Comparison of ENCODE assay signal across 8 cellular contexts in the genomic region with DNA sequence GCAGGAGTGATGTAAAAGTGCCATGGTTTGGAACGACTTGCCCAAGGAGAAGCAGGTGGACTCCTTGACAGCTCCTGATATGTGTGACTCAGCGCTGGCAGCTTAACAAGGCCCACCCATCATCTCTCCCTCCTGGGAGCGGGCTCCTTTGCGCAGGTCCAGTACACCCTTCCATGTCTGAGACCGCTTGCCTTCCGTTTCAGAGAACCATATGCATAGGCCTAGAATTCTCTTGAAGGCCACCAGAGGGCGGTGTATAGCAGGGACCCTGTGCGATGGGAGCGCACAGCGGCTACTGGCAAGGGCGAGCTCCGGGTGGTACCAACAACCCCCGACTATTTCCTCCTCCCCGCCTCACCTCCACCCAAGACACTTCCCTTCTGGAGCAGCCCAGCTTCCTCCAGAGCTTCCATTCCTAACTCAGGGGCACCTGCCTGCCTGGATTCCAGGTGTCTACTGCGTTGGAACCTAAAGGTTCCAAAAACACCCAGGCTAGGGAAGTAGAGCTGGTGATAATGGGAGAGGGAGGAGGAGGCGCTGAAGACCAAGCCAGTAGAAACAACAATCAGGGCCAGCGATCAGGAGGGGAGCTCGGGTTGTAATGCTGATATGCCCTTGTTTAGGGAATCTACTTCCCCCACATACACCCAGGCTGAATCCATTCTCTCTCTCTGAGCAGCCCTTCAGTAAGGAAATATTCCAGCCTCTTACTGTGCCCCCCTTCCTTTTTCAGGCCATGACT. TPM values are rescaled to one million over a fixed set of nuclear protein-coding genes. Genes with fewer than 3 reads are reported as not detected.
A peak's percentile ranks its signal among the peaks of the same experiment; 100 is the strongest.
DNase-seq lines count a peak whose midpoint lies in the region; ATAC-seq and TF ChIP-seq lines count a peak whose summit lies in the region.

No MANE protein-coding gene starts in this region.

- H3K4me1 Mint-ChIP-seq in activated B cell treated with CpG ODN at 0.5 μM for 24 hours, result peaks cover 42% of the 10 kb centered on the region
- H3K4me1 Mint-ChIP-seq in central memory CD8-positive, alpha-beta T cell, result peaks cover 36% of the 10 kb centered on the region

- POLR2A ChIA-PET in AG04449 (lab: Yijun Ruan, JAX) (interaction anchor here (0.5 to 2.5 kb wide), 4 partner anchors 23 to 323 kb away, joined by 3 to 13 read pairs (median 8); partner anchors contain the start of genes LMBR1L, TUBA1A and TUBA1B), activated B cell treated with CpG ODN at 0.5 μM for 24 hours (lab: Charles Lee) (interaction anchor here (0.8 to 5.0 kb wide), 9 partner anchors 9 to 147 kb away, joined by 3 to 44 read pairs (median 7); partner anchors contain the start of genes LMBR1L, RHEBL1, TUBA1A and TUBA1B)

- H3K9me3 Mint-ChIP-seq in activated B cell treated with CpG ODN at 0.5 μM for 24 hours, result no peaks in the 10 kb centered on the region
- H3K9me3 Mint-ChIP-seq in central memory CD8-positive, alpha-beta T cell, result no peaks in the 10 kb centered on the region

- ATAC-seq in GM18867 (IDR thresholded peaks at IDR 0.05; ENCODE audit: unreplicated experiment) (peak; percentile 88), HG03378 (IDR thresholded peaks at IDR 0.05; ENCODE audit: unreplicated experiment) (peak; percentile 72), activated B cell treated with CpG ODN at 0.5 μM for 24 hours (ENCODE audit: low read depth) (peak; percentile 93)
- peak; percentile 83 for ATAC-seq in central memory CD8-positive, alpha-beta T cell (replicated peaks; ENCODE audit: extremely low read depth, poor library complexity, severe bottlenecking)

- H3K27ac Mint-ChIP-seq in activated B cell treated with CpG ODN at 0.5 μM for 24 hours, result no peak overlapping the region
- no peak overlapping the region for H3K27ac Mint-ChIP-seq in central memory CD8-positive, alpha-beta T cell (ENCODE audit: low read depth)

- TF ChIP-seq CTCF in AG04449 (IDR thresholded peaks at IDR 0.05; ENCODE audit: insufficient read depth, low read length, missing control alignments) (peak; percentile 87), activated B cell treated with CpG ODN at 0.5 μM for 24 hours (IDR thresholded peaks at IDR 0.05) (peak; percentile 35)

- intact Hi-C loops in activated B cell treated with CpG ODN at 0.5 μM for 24 hours (cut with micrococcal nuclease), result loop anchor here (1.0 to 2.0 kb wide), 7 partner anchors 18 to 254 kb away; partner anchors contain the start of genes LMBR1L and TUBA1A

- CTCF ChIA-PET in AG04449 (lab: Yijun Ruan, JAX), result interaction anchor here (0.8 to 12.8 kb wide), 39 partner anchors 13 to 450 kb away, joined by 3 to 430 read pairs (median 5); partner anchors contain the start of genes DHH, LMBR1L, RHEBL1 and TUBA1B
- CTCF ChIA-PET in activated B cell treated with CpG ODN at 0.5 μM for 24 hours (lab: Charles Lee), result interaction anchor here (0.6 to 4.8 kb wide), 27 partner anchors 10 to 206 kb away, joined by 3 to 53 read pairs (median 6); partner anchors contain the start of genes DDN, FKBP11, LMBR1L and PRPH

- H3K36me3 Mint-ChIP-seq in activated B cell treated with CpG ODN at 0.5 μM for 24 hours (ENCODE audit: low read depth), result no peaks in the 10 kb centered on the region
- peaks cover 12% of the 10 kb centered on the region for H3K36me3 Mint-ChIP-seq in central memory CD8-positive, alpha-beta T cell (ENCODE audit: insufficient read depth)

- no peak overlapping the region for H3K4me3 ChIP-seq in AG04449 (ENCODE audit: low read depth, low read length)

- DNase-seq in AG04449 (ENCODE audit: low read depth, low spot score), result peak; percentile 41
- DNase-seq in NCI-H345 treated with DMSO at 0.1 percent for 48 hours (lab: John Stamatoyannopoulos, UW; ENCODE audit: unreplicated experiment), result peak; percentile 40
- DNase-seq in activated B cell treated with CpG ODN at 0.5 μM for 24 hours, result peak; percentile 53
- DNase-seq in central memory CD8-positive, alpha-beta T cell (ENCODE audit: low spot score in 2 of 2), result peak; percentile 53 to 59
- DNase-seq in kidney glomerular epithelial cell (lab: John Stamatoyannopoulos, UW), result peak; percentile 93
- peak; percentile 70 to 75 for DNase-seq in stimulated activated CD4-positive, alpha-beta T cell treated with anti-CD3 and anti-CD28 coated beads, Interleukin-2, amount 100 ng/mL, for 24 hours

- peak overlapping the region; percentile 64 for H3K4me3 Mint-ChIP-seq in activated B cell treated with CpG ODN at 0.5 μM for 24 hours
- peak overlapping the region; percentile 13 for H3K4me3 Mint-ChIP-seq in central memory CD8-positive, alpha-beta T cell

- peaks cover 45% of the 10 kb centered on the region for H3K27me3 Mint-ChIP-seq in activated B cell treated with CpG ODN at 0.5 μM for 24 hours
- peaks cover 51% of the 10 kb centered on the region for H3K27me3 Mint-ChIP-seq in central memory CD8-positive, alpha-beta T cell

RNA-seq across cellular contexts. Expression of gene DHH, which starts 6.2 kb away (rescaled TPM):
- 0.09 TPM in 1 of 2 replicates, not detected in the other for total RNA-seq in activated B cell treated with CpG ODN at 0.5 μM for 24 hours

RNA-seq across cellular contexts. Expression of gene RHEBL1, which starts 18.6 kb away (rescaled TPM):
- 3.2 and 3.3 TPM in 2 replicates for total RNA-seq in activated B cell treated with CpG ODN at 0.5 μM for 24 hours

RNA-seq across cellular contexts. Expression of gene LMBR1L, which starts 22.3 kb away (rescaled TPM):
- 64.2 and 79.9 TPM in 2 replicates for total RNA-seq in activated B cell treated with CpG ODN at 0.5 μM for 24 hours

RNA-seq across cellular contexts. Expression of gene KMT2D, which starts 27.8 kb away (rescaled TPM):
- total RNA-seq in activated B cell treated with CpG ODN at 0.5 μM for 24 hours, result 127 and 136 TPM in 2 replicates

RNA-seq across cellular contexts. Expression of gene TUBA1B, which starts 42.8 kb away (rescaled TPM):
- total RNA-seq in activated B cell treated with CpG ODN at 0.5 μM for 24 hours, result 916 and 951 TPM in 2 replicates

Comparison
In these comparisons a context has a peak if more than half of its experiments do, and no peak if none do; other contexts are left out.
1. DNase-seq: peak in every context shown above with its lines; median percentile 93 in kidney glomerular epithelial cell; 72 in stimulated activated CD4-positive, alpha-beta T cell treated with anti-CD3 and anti-CD28 coated beads, Interleukin-2, amount 100 ng/mL, for 24 hours; 56 in central memory CD8-positive, alpha-beta T cell; 53 in activated B cell treated with CpG ODN at 0.5 μM for 24 hours; 41 in AG04449; 40 in NCI-H345 treated with DMSO at 0.1 percent for 48 hours.